28 cellular contexts compared by ENCODE assay signal in the genomic region with DNA sequence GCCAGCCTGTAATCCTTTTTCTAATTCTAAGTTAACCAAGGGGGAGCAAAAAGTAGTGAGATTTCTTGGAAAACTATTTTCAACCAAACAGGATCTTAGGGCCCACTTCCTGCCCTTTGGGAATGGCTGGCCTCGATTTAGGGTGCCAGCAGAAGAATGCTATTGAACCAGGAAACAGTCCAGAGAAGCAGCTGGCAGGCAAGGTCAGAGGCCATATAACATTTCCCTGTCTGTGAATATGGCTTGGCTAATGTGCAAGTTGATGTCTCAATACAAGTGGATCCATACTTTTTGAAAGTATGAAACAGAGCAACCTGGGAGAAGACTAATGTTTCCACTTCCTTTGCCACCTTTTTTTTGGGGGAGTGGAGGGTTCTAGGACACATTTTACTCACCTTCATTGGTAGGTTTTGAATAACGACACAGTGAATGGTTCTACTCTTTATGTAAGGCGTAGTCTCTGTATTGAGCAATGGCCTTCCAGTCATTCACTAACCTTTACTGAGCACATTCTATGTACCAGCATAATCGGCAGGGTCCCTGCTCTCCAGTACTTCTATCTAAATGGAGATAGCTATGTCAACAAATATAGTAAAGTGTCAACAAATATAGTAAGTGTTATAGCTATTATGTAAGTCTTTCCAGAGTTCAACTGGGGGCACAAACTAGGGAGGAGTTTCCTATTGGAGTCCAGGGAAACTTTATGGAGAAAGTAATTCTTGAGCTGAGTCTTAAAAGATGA. TPM values are rescaled to one million over a fixed set of nuclear protein-coding genes. Genes with fewer than 3 reads are reported as not detected.
DNase-seq lines count a peak whose midpoint lies in the region; ATAC-seq and TF ChIP-seq lines count a peak whose summit lies in the region.
"Had no signal": no experiment of that assay in that cellular context is flagged by ENCODE, and none has a peak within 500 bp of the region (broad histone marks: within the 10 kb centered on the region; RNA-seq: fewer than 3 reads in every experiment).

No MANE protein-coding gene starts in this region.

- peak overlapping the region; percentile 24 for H3K27ac Mint-ChIP-seq in memory B cell
- peak overlapping the region; percentile 51 for H3K27ac Mint-ChIP-seq in type B pancreatic cell
- no peak overlapping the region for H3K27ac Mint-ChIP-seq in stimulated activated effector memory CD8-positive, alpha-beta T cell treated with anti-CD3 and anti-CD28 coated beads, Interleukin-12 subunit alpha, Interleukin-12 subunit beta, amount 100 ng/mL, for 72 hours
- H3K27ac Mint-ChIP-seq: activated naive CD8-positive, alpha-beta T cell treated with anti-CD3 and anti-CD28 coated beads, Interleukin-2, amount 50 U/mL, for 24 hours; mesothelial cell of epicardium had no signal

- H3K4me1 ChIP-seq in colonic mucosa: peaks cover 15% of the 10 kb centered on the region

- H3K4me1 Mint-ChIP-seq in memory B cell (peaks cover 17% of the 10 kb centered on the region), type B pancreatic cell (ENCODE audit: unreplicated experiment) (peaks cover 11% of the 10 kb centered on the region)
- H3K4me1 Mint-ChIP-seq in stimulated activated effector memory CD8-positive, alpha-beta T cell treated with anti-CD3 and anti-CD28 coated beads, Interleukin-12 subunit alpha, Interleukin-12 subunit beta, amount 100 ng/mL, for 72 hours: peaks cover 34% of the 10 kb centered on the region

- TF ChIP-seq CTCF in colonic mucosa (IDR thresholded peaks at IDR 0.05) (no peak), type B pancreatic cell (conservative IDR thresholded peaks at IDR 0.05) (no peak), omental fat pad (IDR thresholded peaks at IDR 0.05) (no peak)

- H3K4me3 Mint-ChIP-seq in memory B cell: no peak overlapping the region
- no peak overlapping the region for H3K4me3 Mint-ChIP-seq in type B pancreatic cell
- H3K4me3 Mint-ChIP-seq in stimulated activated effector memory CD8-positive, alpha-beta T cell treated with anti-CD3 and anti-CD28 coated beads, Interleukin-12 subunit alpha, Interleukin-12 subunit beta, amount 100 ng/mL, for 72 hours: no peak overlapping the region
- H3K4me3 Mint-ChIP-seq: activated naive CD8-positive, alpha-beta T cell treated with anti-CD3 and anti-CD28 coated beads, Interleukin-2, amount 50 U/mL, for 24 hours; mesothelial cell of epicardium; natural killer cell treated with Interleukin-12 subunit alpha and Interleukin-12 subunit beta and Interleukin-15 and Interleukin-18, amount 100 ng/mL, for 72 hours had no signal

- H3K9me3 Mint-ChIP-seq in memory B cell: no peaks in the 10 kb centered on the region
- no peaks in the 10 kb centered on the region for H3K9me3 Mint-ChIP-seq in type B pancreatic cell
- H3K9me3 Mint-ChIP-seq in stimulated activated effector memory CD8-positive, alpha-beta T cell treated with anti-CD3 and anti-CD28 coated beads, Interleukin-12 subunit alpha, Interleukin-12 subunit beta, amount 100 ng/mL, for 72 hours: no peaks in the 10 kb centered on the region
- H3K9me3 Mint-ChIP-seq: activated naive CD8-positive, alpha-beta T cell treated with anti-CD3 and anti-CD28 coated beads, Interleukin-2, amount 50 U/mL, for 24 hours; mesothelial cell of epicardium; natural killer cell treated with Interleukin-12 subunit alpha and Interleukin-12 subunit beta and Interleukin-15 and Interleukin-18, amount 100 ng/mL, for 72 hours had no signal

- no peaks in the 10 kb centered on the region for H3K27me3 ChIP-seq in colonic mucosa

- H3K9me3 ChIP-seq in colonic mucosa: no peaks in the 10 kb centered on the region
- H3K9me3 ChIP-seq: SK-N-SH had no signal

- no peak for ATAC-seq in memory B cell (ENCODE audit: low read depth)
- no peak for ATAC-seq in omental fat pad (ENCODE audit: low FRiP score)
- no peak for ATAC-seq in stimulated activated effector memory CD8-positive, alpha-beta T cell treated with anti-CD3 and anti-CD28 coated beads, Interleukin-12 subunit alpha, Interleukin-12 subunit beta, amount 100 ng/mL, for 72 hours
- ATAC-seq: activated naive CD8-positive, alpha-beta T cell treated with anti-CD3 and anti-CD28 coated beads, Interleukin-2, amount 50 U/mL, for 24 hours; left ventricle myocardium superior; natural killer cell treated with Interleukin-12 subunit alpha and Interleukin-12 subunit beta and Interleukin-15 and Interleukin-18, amount 100 ng/mL, for 72 hours had no signal

- peaks cover 19% of the 10 kb centered on the region for H3K36me3 Mint-ChIP-seq in memory B cell
- H3K36me3 Mint-ChIP-seq in type B pancreatic cell: peaks cover 7% of the 10 kb centered on the region
- H3K36me3 Mint-ChIP-seq in stimulated activated effector memory CD8-positive, alpha-beta T cell treated with anti-CD3 and anti-CD28 coated beads, Interleukin-12 subunit alpha, Interleukin-12 subunit beta, amount 100 ng/mL, for 72 hours: peaks cover 39% of the 10 kb centered on the region

- H3K27me3 Mint-ChIP-seq in memory B cell (no peaks in the 10 kb centered on the region), type B pancreatic cell (no peaks in the 10 kb centered on the region)
- H3K27me3 Mint-ChIP-seq: activated naive CD8-positive, alpha-beta T cell treated with anti-CD3 and anti-CD28 coated beads, Interleukin-2, amount 50 U/mL, for 24 hours; natural killer cell treated with Interleukin-12 subunit alpha and Interleukin-12 subunit beta and Interleukin-15 and Interleukin-18, amount 100 ng/mL, for 72 hours had no signal

- H3K27ac ChIP-seq in colonic mucosa: peak overlapping the region; percentile 68

- no peaks in the 10 kb centered on the region for H3K36me3 ChIP-seq in colonic mucosa

- no peak overlapping the region for H3K9ac ChIP-seq in colonic mucosa (ENCODE audit: low read depth in 2 of 2, low read length in 2 of 2)
- H3K9ac ChIP-seq: SK-N-SH had no signal

- intact Hi-C loops in colonic mucosa (cut with DNase I): no loop called here

- no peak overlapping the region for H3K4me3 ChIP-seq in colonic mucosa
- H3K4me3 ChIP-seq: smooth muscle cell had no signal

- DNase-seq in NCI-H748 (lab: John Stamatoyannopoulos, UW; ENCODE audit: unreplicated experiment) (peak; percentile 32), NCI-H748 treated with DMSO at 0.1 percent for 48 hours (lab: John Stamatoyannopoulos, UW) (no peak), colonic mucosa (peak; percentile 59), memory B cell (ENCODE audit: low spot score in 2 of 2) (no peak), type B pancreatic cell (ENCODE audit: extremely low spot score, unreplicated experiment) (no peak), omental fat pad (ENCODE audit: low spot score) (no peak), NCI-H1436 treated with DMSO at 0.1 percent for 48 hours (lab: John Stamatoyannopoulos, UW) (no peak)
- DNase-seq in stimulated activated effector memory CD8-positive, alpha-beta T cell treated with anti-CD3 and anti-CD28 coated beads, Interleukin-12 subunit alpha, Interleukin-12 subunit beta, amount 100 ng/mL, for 72 hours (ENCODE audit: low spot score in 2 of 2): no peak
- DNase-seq: 8988T; activated CD4-positive, alpha-beta T cell treated with anti-CD3 and anti-CD28 coated beads for 4 hours; activated gamma-delta T cell; activated naive CD8-positive, alpha-beta T cell treated with anti-CD3 and anti-CD28 coated beads, Interleukin-2, amount 50 U/mL, for 24 hours; activated T-cell treated with anti-CD3 and anti-CD28 coated beads for 4 hours; caudate nucleus; DMS 273 treated with DMSO at 0.1 percent for 48 hours; EL; GOT3; hypothalamus; left ventricle myocardium superior; NCI-H1092 treated with DMSO at 0.1 percent for 48 hours; NCI-H187 treated with DMSO at 0.1 percent for 48 hours; NCI-H774; RPMI8226; SK-N-SH; stimulated activated CD4-positive, alpha-beta T cell treated with anti-CD3 and anti-CD28 coated beads, Interleukin-2, amount 100 ng/mL, for 24 hours had no signal

RNA-seq across cellular contexts. Expression of gene RRM1, which starts 34.2 kb away (rescaled TPM):
- total RNA-seq in colonic mucosa (100 to 1,000 TPM in 1 of 2 donors, 10 to 100 TPM in 1; 50.7 to 108 TPM), type B pancreatic cell (ENCODE audit: low replicate concordance) (49.9 and 101 TPM in 2 replicates), omental fat pad (10 to 100 TPM; 26.0 to 42.4 (median 36.6) TPM)

Comparison
In these comparisons a context has a peak if more than half of its experiments do, and no peak if none do; other contexts are left out.
1. DNase-seq: peak in NCI-H748 (single experiment) and colonic mucosa (single experiment); none in NCI-H748 treated with DMSO at 0.1 percent for 48 hours (single experiment), memory B cell (0 of 2), type B pancreatic cell (single experiment), omental fat pad (single experiment), NCI-H1436 treated with DMSO at 0.1 percent for 48 hours (single experiment) and stimulated activated effector memory CD8-positive, alpha-beta T cell treated with anti-CD3 and anti-CD28 coated beads, Interleukin-12 subunit alpha, Interleukin-12 subunit beta, amount 100 ng/mL, for 72 hours (0 of 2).